In the genomic region with DNA sequence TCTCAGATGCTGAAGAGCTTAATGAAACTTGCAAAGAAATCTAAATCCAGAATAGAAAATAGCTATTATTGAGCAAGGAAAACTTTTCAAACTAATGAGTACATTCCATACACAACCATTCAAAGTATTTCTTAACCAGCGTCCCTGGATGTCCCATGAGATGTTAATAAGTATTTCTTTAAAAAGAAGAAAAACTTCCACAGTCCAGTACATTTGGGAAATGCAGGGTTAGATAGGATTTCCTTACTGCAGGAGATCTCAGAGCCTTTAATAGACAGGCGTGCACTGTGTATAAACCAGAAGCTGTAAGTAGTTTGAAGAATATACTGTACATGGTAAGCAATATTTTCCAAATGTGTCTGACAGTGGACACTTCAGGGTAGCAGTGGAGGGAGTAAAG, we compare ENCODE assay signal across 14 cellular contexts.
"Had no signal": no experiment of that assay in that cellular context is flagged by ENCODE, and none has a peak within 500 bp of the region (broad histone marks: within the 10 kb centered on the region; RNA-seq: fewer than 3 reads in every experiment).

No MANE protein-coding gene starts in this region.

- H3K9me3 Mint-ChIP-seq: activated naive CD4-positive, alpha-beta T cell treated with anti-CD3 and anti-CD28 coated beads, Interleukin-2, amount 10 ng/mL, durations not matched to agents 7 days and 5 days; activated T-helper 2 cell treated with anti-CD3 and anti-CD28 coated beads, Interferon-gamma antibody, Interleukin-2, Interleukin-4, amounts not matched to agents 10 μg/mL and 5 μg/mL and 100 μg/mL, durations not matched to agents 14 hours and 24 hours and 36 hours; dendritic cell treated with granulocyte-macrophage colony-stimulating factor and Interleukin-4, amounts not matched to agents 40 ng/mL and 50 ng/mL, for 4 days; effector memory CD8-positive, alpha-beta T cell; neural crest cell had no signal

- H3K9me3 ChIP-seq: ovary, testis had no signal

- H3K27me3 Mint-ChIP-seq: activated naive CD4-positive, alpha-beta T cell treated with anti-CD3 and anti-CD28 coated beads, Interleukin-2, amount 10 ng/mL, durations not matched to agents 7 days and 5 days; dendritic cell treated with granulocyte-macrophage colony-stimulating factor and Interleukin-4, amounts not matched to agents 40 ng/mL and 50 ng/mL, for 4 days; effector memory CD8-positive, alpha-beta T cell had no signal

- H3K36me3 ChIP-seq: ovary had no signal

- H3K27ac Mint-ChIP-seq: activated naive CD4-positive, alpha-beta T cell treated with anti-CD3 and anti-CD28 coated beads, Interleukin-2, amount 10 ng/mL, durations not matched to agents 7 days and 5 days; activated T-helper 2 cell treated with anti-CD3 and anti-CD28 coated beads, Interferon-gamma antibody, Interleukin-2, Interleukin-4, amounts not matched to agents 10 μg/mL and 5 μg/mL and 100 μg/mL, durations not matched to agents 14 hours and 24 hours and 36 hours; brain had no signal

- DNase-seq: activated naive CD4-positive, alpha-beta T cell treated with anti-CD3 and anti-CD28 coated beads, Interleukin-2, amount 10 ng/mL, durations not matched to agents 7 days and 5 days; cerebellar nuclear complex; effector memory CD8-positive, alpha-beta T cell; foreskin fibroblast; stimulated activated CD4-positive, alpha-beta T cell treated with anti-CD3 and anti-CD28 coated beads, Interleukin-2, amount 100 ng/mL, for 48 hours; stimulated activated naive CD4-positive, alpha-beta T cell treated with Interleukin-2 at 50 U/mL for 16 hours had no signal

- H3K27ac ChIP-seq: epithelial cell of prostate, ovary had no signal

- H3K27me3 ChIP-seq: ovary, testis had no signal

- H3K4me3 ChIP-seq: ovary, testis had no signal

- H3K36me3 Mint-ChIP-seq: activated naive CD4-positive, alpha-beta T cell treated with anti-CD3 and anti-CD28 coated beads, Interleukin-2, amount 10 ng/mL, durations not matched to agents 7 days and 5 days; brain had no signal

- H3K4me3 Mint-ChIP-seq: activated naive CD4-positive, alpha-beta T cell treated with anti-CD3 and anti-CD28 coated beads, Interleukin-2, amount 10 ng/mL, durations not matched to agents 7 days and 5 days; brain; dendritic cell treated with granulocyte-macrophage colony-stimulating factor and Interleukin-4, amounts not matched to agents 40 ng/mL and 50 ng/mL, for 4 days; effector memory CD8-positive, alpha-beta T cell; neural crest cell had no signal

- H3K4me1 Mint-ChIP-seq: activated naive CD4-positive, alpha-beta T cell treated with anti-CD3 and anti-CD28 coated beads, Interleukin-2, amount 10 ng/mL, durations not matched to agents 7 days and 5 days; neural crest cell had no signal

- ATAC-seq: activated CD4-positive, CD25-positive, alpha-beta regulatory T cell treated with anti-CD3 and anti-CD28 coated beads, Interleukin-2, amount 50 U/mL, for 24 hours; effector memory CD8-positive, alpha-beta T cell had no signal
